16 cellular contexts compared by ENCODE assay signal in genomic region chr19:7101498-7102253, GRCh38. TPM values are rescaled to one million over a fixed set of nuclear protein-coding genes. Genes with fewer than 3 reads are reported as not detected.
A peak's percentile ranks its signal among the peaks of the same experiment; 100 is the strongest.
DNase-seq lines count a peak whose midpoint lies in the region; ATAC-seq lines count a peak whose summit lies in the region.
"Had no signal": no experiment of that assay in that cellular context is flagged by ENCODE, and none has a peak within 500 bp of the region (broad histone marks: within the 10 kb centered on the region; RNA-seq: fewer than 3 reads in every experiment).

No MANE protein-coding gene starts in this region.

- ATAC-seq in GM19023 (IDR thresholded peaks at IDR 0.05; ENCODE audit: unreplicated experiment) = no peak
- ATAC-seq in HG03565 (IDR thresholded peaks at IDR 0.05; ENCODE audit: unreplicated experiment) = no peak
- ATAC-seq: stimulated activated naive CD8-positive, alpha-beta T cell treated with anti-CD3 and anti-CD28 coated beads, Interleukin-15, amount 100 ng/mL, for 72 hours had no signal

- no peak overlapping the region for H3K27ac ChIP-seq in BLaER1
- H3K27ac ChIP-seq: prostate gland, SK-N-MC had no signal

- peaks cover 33% of the 10 kb centered on the region for H3K4me1 ChIP-seq in BLaER1
- peaks cover 5% of the 10 kb centered on the region for H3K4me1 ChIP-seq in NT2/D1 (ENCODE audit: insufficient read depth, insufficient read length)
- H3K4me1 ChIP-seq: prostate gland had no signal

- no peaks in the 10 kb centered on the region for H4K20me1 ChIP-seq in BLaER1

- no peak overlapping the region for H3K27ac Mint-ChIP-seq in T-helper 1 cell treated with Interleukin-12 subunit alpha and Interleukin-12 subunit beta and Interleukin-4 antibody, amounts not matched to agents 30 μg/mL and 1 μg/mL, for 36 hours
- no peak overlapping the region for H3K27ac Mint-ChIP-seq in immature natural killer cell
- H3K27ac Mint-ChIP-seq: stimulated activated naive CD8-positive, alpha-beta T cell treated with anti-CD3 and anti-CD28 coated beads, Interleukin-15, amount 100 ng/mL, for 72 hours had no signal

- H3K4me3 ChIP-seq in BLaER1 (no peak overlapping the region), NT2/D1 (ENCODE audit: insufficient read length, low read depth) (no peak overlapping the region)
- H3K4me3 ChIP-seq: HAP-1, prostate gland, SK-N-MC had no signal

- peaks cover 16% of the 10 kb centered on the region for H3K9me3 ChIP-seq in BLaER1
- no peaks in the 10 kb centered on the region for H3K9me3 ChIP-seq in NT2/D1 (ENCODE audit: insufficient read depth, low read length)
- H3K9me3 ChIP-seq: HAP-1, prostate gland had no signal

- DNase-seq in T-helper 1 cell (no peak), NT2/D1 (ENCODE audit: low read depth, low spot score) (no peak), immature natural killer cell (no peak), SK-N-DZ (ENCODE audit: low spot score) (no peak)
- DNase-seq: NCI-H187 treated with DMSO at 0.1 percent for 48 hours had no signal

- H3K36me3 ChIP-seq in BLaER1 (no peaks in the 10 kb centered on the region), NT2/D1 (ENCODE audit: insufficient read depth, insufficient read length, low read length) (no peaks in the 10 kb centered on the region)
- H3K36me3 ChIP-seq: HAP-1, prostate gland had no signal

- H3K27me3 Mint-ChIP-seq in T-helper 1 cell treated with Interleukin-12 subunit alpha and Interleukin-12 subunit beta and Interleukin-4 antibody, amounts not matched to agents 30 μg/mL and 1 μg/mL, for 36 hours (ENCODE audit: low read depth) = peaks cover 4% of the 10 kb centered on the region
- peaks cover 2 to 4% (median 3%) of the 10 kb centered on the region in 3 donors for H3K27me3 Mint-ChIP-seq in immature natural killer cell (ENCODE audit: low read depth in 3 of 3)
- H3K27me3 Mint-ChIP-seq: naive B cell had no signal

- H3K4me3 Mint-ChIP-seq in T-helper 1 cell treated with Interleukin-12 subunit alpha and Interleukin-12 subunit beta and Interleukin-4 antibody, amounts not matched to agents 30 μg/mL and 1 μg/mL, for 36 hours = peak overlapping the region; percentile 52
- H3K4me3 Mint-ChIP-seq in immature natural killer cell = peak overlapping the region in 3 of 5 donors; percentile 10 to 65 (median 37)
- H3K4me3 Mint-ChIP-seq: stimulated activated naive CD8-positive, alpha-beta T cell treated with anti-CD3 and anti-CD28 coated beads, Interleukin-15, amount 100 ng/mL, for 72 hours had no signal

- H3K27me3 ChIP-seq in BLaER1 (no peaks in the 10 kb centered on the region), NT2/D1 (ENCODE audit: insufficient read depth, insufficient read length) (no peaks in the 10 kb centered on the region)
- H3K27me3 ChIP-seq: dorsolateral prefrontal cortex had no signal

- 0 out of 2 replicates have a peak overlapping the region, but pooled peaks have one; percentile 22 for H3K9ac ChIP-seq in BLaER1
- peak overlapping the region; percentile 33 for H3K9ac ChIP-seq in NT2/D1 (ENCODE audit: insufficient read length, low read depth)

- peaks cover 7% of the 10 kb centered on the region for H3K36me3 Mint-ChIP-seq in T-helper 1 cell treated with Interleukin-12 subunit alpha and Interleukin-12 subunit beta and Interleukin-4 antibody, amounts not matched to agents 30 μg/mL and 1 μg/mL, for 36 hours (ENCODE audit: low read depth)
- H3K36me3 Mint-ChIP-seq in immature natural killer cell = no peaks in the 10 kb centered on the region

- peaks cover 13% of the 10 kb centered on the region for H3K4me1 Mint-ChIP-seq in T-helper 1 cell treated with Interleukin-12 subunit alpha and Interleukin-12 subunit beta and Interleukin-4 antibody, amounts not matched to agents 30 μg/mL and 1 μg/mL, for 36 hours (ENCODE audit: low read depth)
- peaks cover 21 to 22% of the 10 kb centered on the region in 2 donors for H3K4me1 Mint-ChIP-seq in immature natural killer cell

- peak overlapping the region; percentile 43 for H3K4me2 ChIP-seq in BLaER1

- peaks cover 15% of the 10 kb centered on the region for H3K9me3 Mint-ChIP-seq in T-helper 1 cell treated with Interleukin-12 subunit alpha and Interleukin-12 subunit beta and Interleukin-4 antibody, amounts not matched to agents 30 μg/mL and 1 μg/mL, for 36 hours
- peaks cover 0 to 11% (median 4%) of the 10 kb centered on the region in 6 donors for H3K9me3 Mint-ChIP-seq in immature natural killer cell

RNA-seq across cellular contexts. Expression of gene ZNF557, which starts 32.2 kb away (rescaled TPM):
- polyA plus RNA-seq in immature natural killer cell = 1 to 10 TPM; 2.1 to 8.4 (median 2.4) TPM
- 3.3 and 3.6 TPM in 2 replicates for polyA plus RNA-seq in SK-N-DZ (2014; cell fraction: cytosol; rRNA removed)
- polyA plus RNA-seq in SK-N-DZ (2014; cell fraction: nucleus; rRNA removed) = 5.5 and 6.1 TPM in 2 replicates

RNA-seq across cellular contexts. Expression of gene MBD3L3, which starts 43.2 kb away (rescaled TPM):
- not detected for polyA plus RNA-seq in immature natural killer cell
- polyA plus RNA-seq in SK-N-DZ (2014; cell fraction: cytosol; rRNA removed) = not detected in 2 replicates
- polyA plus RNA-seq in SK-N-DZ (2014; cell fraction: nucleus; rRNA removed) = not detected in 2 replicates
- polyA plus RNA-seq: IMR-90 had no signal

RNA-seq across cellular contexts. Expression of gene MBD3L2, which starts 52.6 kb away (rescaled TPM):
- polyA plus RNA-seq in immature natural killer cell = not detected
- not detected in 2 replicates for polyA plus RNA-seq in SK-N-DZ (2014; cell fraction: cytosol; rRNA removed)
- not detected in 2 replicates for polyA plus RNA-seq in SK-N-DZ (2014; cell fraction: nucleus; rRNA removed)
- polyA plus RNA-seq: IMR-90 had no signal
